ENCODE assay signal across 20 cellular contexts in the genomic region with DNA sequence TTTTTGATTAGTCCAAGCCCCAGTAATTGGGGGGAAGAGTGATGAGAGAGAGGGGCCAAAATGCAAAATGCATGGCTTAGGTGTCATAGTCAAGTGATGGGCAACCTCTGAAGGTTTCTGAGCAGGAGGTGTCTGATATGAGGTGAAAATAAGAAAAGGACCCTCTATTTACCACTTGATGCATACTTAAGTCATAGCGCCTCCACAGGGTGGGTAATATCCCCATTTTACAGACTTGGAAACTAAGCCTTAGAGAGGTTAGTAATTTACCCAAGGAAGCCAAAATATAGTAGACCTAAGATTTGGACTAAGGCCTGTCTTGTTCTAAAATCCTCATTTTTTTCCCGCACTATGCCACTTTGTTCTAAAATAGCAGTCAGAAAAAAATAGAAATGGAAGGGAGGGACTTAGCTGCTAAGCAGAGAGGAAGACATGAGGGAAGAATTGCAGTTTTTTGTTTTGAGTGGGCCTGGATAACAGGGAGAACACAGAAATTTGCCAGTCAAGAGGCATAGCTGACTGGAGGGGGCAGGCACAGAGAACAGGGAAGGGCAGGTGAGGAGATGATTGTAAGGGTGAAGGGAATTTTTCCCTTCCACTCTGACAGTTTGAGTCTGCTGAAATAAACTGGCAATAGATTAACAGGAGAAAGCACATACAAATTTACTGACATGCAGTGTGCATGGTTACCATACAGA. TPM values are rescaled to one million over a fixed set of nuclear protein-coding genes. Genes with fewer than 3 reads are reported as not detected.
DNase-seq lines count a peak whose midpoint lies in the region; ATAC-seq, FAIRE-seq and TF ChIP-seq lines count a peak whose summit lies in the region.
"Had no signal": no experiment of that assay in that cellular context is flagged by ENCODE, and none has a peak within 500 bp of the region (broad histone marks: within the 10 kb centered on the region; RNA-seq: fewer than 3 reads in every experiment).

No MANE protein-coding gene starts in this region.

- no peak for FAIRE-seq in HepG2 (lab: Jason Lieb, UNC)
- FAIRE-seq: A549 had no signal

- peaks cover 0 to 4% of the 10 kb centered on the region in 2 donors for H3K27me3 Mint-ChIP-seq in CD8-positive, alpha-beta memory T cell
- H3K27me3 Mint-ChIP-seq in effector memory CD8-positive, alpha-beta T cell, result peaks cover 4 to 6% of the 10 kb centered on the region in 2 donors

- POLR2A ChIA-PET in HepG2 (lab: Yijun Ruan, JAX), result interaction anchor here (0.9 to 3.3 kb wide), 2 partner anchors 13 to 99 kb away, joined by 3 to 51 read pairs; no protein-coding TSS in a partner anchor
- POLR2A ChIA-PET in Panc1 (lab: Charles Lee), result no interaction called here
- POLR2A ChIA-PET in CD8-positive, alpha-beta memory T cell (lab: Charles Lee), result interaction anchor here (0.6 kb wide), 1 partner anchor 137 kb away, joined by 3 read pairs; a partner anchor contains a TSS

- no peak overlapping the region for H2AFZ ChIP-seq in HepG2 (ENCODE audit: low read length)

- H3K4me3 ChIP-seq in HepG2 (replicated peaks in 1 of 3; ENCODE audit: insufficient read depth in 1 of 3, low read depth in 2 of 3, low read length in 3 of 3) (no peak overlapping the region), right lobe of liver (no peak overlapping the region), Panc1 (ENCODE audit: low read depth in 2 of 2, low read length in 2 of 2) (no peak overlapping the region)
- H3K4me3 ChIP-seq in CD8-positive, alpha-beta memory T cell (ENCODE audit: low read length), result no peak overlapping the region
- H3K4me3 ChIP-seq: A549, HAP-1 had no signal

- TF ChIP-seq CTCF in HepG2 (CRISPR knock-in tag; IDR thresholded peaks at IDR 0.05), result no peak
- TF ChIP-seq CTCF in right lobe of liver (IDR thresholded peaks at IDR 0.05), result no peak
- TF ChIP-seq CTCF in Panc1 (IDR thresholded peaks at IDR 0.05), result 0 out of 2 replicates have a peak, but pooled peaks have one; percentile 12

- no peak for TF ChIP-seq EP300 in HepG2 (IDR thresholded peaks at IDR 0.05; ENCODE audit: low read depth in 2 of 2, low read length in 2 of 2)
- TF ChIP-seq EP300 in HepG2 (CRISPR knock-in tag; IDR thresholded peaks at IDR 0.05; ENCODE audit: borderline replicate concordance), result no peak

- ATAC-seq in HepG2 (no peak), right lobe of liver (no peak), Panc1 (no peak)
- ATAC-seq in effector memory CD8-positive, alpha-beta T cell (replicated peaks), result no peak
- ATAC-seq: A549, SK-N-SH treated with all-trans-retinoic acid at 6 μM for 48 hours had no signal

- H3K27me3 ChIP-seq in HepG2 (ENCODE audit: control insufficient read depth in 1 of 2, insufficient read depth in 2 of 2, low read length in 2 of 2) (no peaks in the 10 kb centered on the region; a peak in 1 of 5 replicates), right lobe of liver (no peaks in the 10 kb centered on the region), Panc1 (ENCODE audit: control insufficient read depth, insufficient read depth, low read length) (no peaks in the 10 kb centered on the region)
- no peaks in the 10 kb centered on the region for H3K27me3 ChIP-seq in CD8-positive, alpha-beta memory T cell (ENCODE audit: insufficient read depth, low read length, poor library complexity, severe bottlenecking)

- H3K27ac ChIP-seq in HepG2 (ENCODE audit: extremely low read length, insufficient read depth, low read length), result no peak overlapping the region
- H3K27ac ChIP-seq in right lobe of liver, result no peak overlapping the region
- no peak overlapping the region for H3K27ac ChIP-seq in Panc1 (ENCODE audit: low read length)
- no peak overlapping the region for H3K27ac ChIP-seq in CD8-positive, alpha-beta memory T cell (ENCODE audit: low read depth, low read length)
- H3K27ac ChIP-seq: A549 had no signal

- DNase-seq in HepG2 (ENCODE audit: low spot score) (no peak), right lobe of liver (no peak), Panc1 (ENCODE audit: low read depth, low spot score) (no peak), head of caudate nucleus (peak in 28 of 42 donors; percentile 15 to 87 (median 50)), superior temporal gyrus (ENCODE audit: extremely low spot score) (peak; percentile 32), NK-92 (lab: John Stamatoyannopoulos, UW; ENCODE audit: unreplicated experiment) (no peak)
- no peak for DNase-seq in CD8-positive, alpha-beta memory T cell
- no peak for DNase-seq in effector memory CD8-positive, alpha-beta T cell
- DNase-seq: GDM1; NCI-H1417 treated with DMSO at 0.1 percent for 48 hours; NCI-H187 treated with DMSO at 0.1 percent for 48 hours; NCI-H2171; NCI-H446 treated with DMSO at 0.1 percent for 48 hours; NCI-H69; NK-92 treated with Interleukin-12 subunit alpha and Interleukin-12 subunit beta, amount 100 ng/mL, for 24 hours; RPMI8226; SHP77 treated with DMSO at 0.1 percent for 48 hours had no signal

- peaks cover 25% of the 10 kb centered on the region for H3K79me2 ChIP-seq in HepG2 (ENCODE audit: insufficient read depth, low read length)

- intact Hi-C loops in HepG2 (cut with micrococcal nuclease; ENCODE audit: unreplicated experiment), result no loop called here
- intact Hi-C loops in right lobe of liver (cut with DNase I), result no loop called here
- intact Hi-C loops in Panc1 (cut with micrococcal nuclease; ENCODE audit: unreplicated experiment), result no loop called here
- intact Hi-C loops in head of caudate nucleus (cut with DNase I), result no loop called here

- no peak for TF ChIP-seq RAD21 in HepG2 (CRISPR knock-in tag; IDR thresholded peaks at IDR 0.05)

- peaks cover 11% of the 10 kb centered on the region for H4K20me1 ChIP-seq in HepG2 (ENCODE audit: insufficient read depth, low read length)

- peaks cover 0 to 15% (median 0%) of the 10 kb centered on the region in 3 donors for H3K36me3 Mint-ChIP-seq in CD8-positive, alpha-beta memory T cell
- peaks cover 27% of the 10 kb centered on the region for H3K36me3 Mint-ChIP-seq in effector memory CD8-positive, alpha-beta T cell (ENCODE audit: insufficient read depth)

- H3K27ac Mint-ChIP-seq in CD8-positive, alpha-beta memory T cell, result peak overlapping the region in 1 of 8 donors; percentile 77
- no peak overlapping the region for H3K27ac Mint-ChIP-seq in effector memory CD8-positive, alpha-beta T cell

- peaks cover 31 to 42% (median 35%) of the 10 kb centered on the region in 3 donors for H3K4me1 Mint-ChIP-seq in CD8-positive, alpha-beta memory T cell
- peaks cover 16 to 38% of the 10 kb centered on the region in 2 donors for H3K4me1 Mint-ChIP-seq in effector memory CD8-positive, alpha-beta T cell (ENCODE audit: low read depth in 2 of 2)

- peak overlapping the region; percentile 28 for H3K4me2 ChIP-seq in HepG2 (ENCODE audit: low read depth, low read length)

- in situ Hi-C loops in HepG2 (cut with HindIII; ENCODE audit: extremely low pct_ligation_motif_present, low pct_unique_long_range_greater_than_20kb), result no loop called here
- in situ Hi-C loops in Panc1 (cut with HindIII; ENCODE audit: low pct_unique_long_range_greater_than_20kb, low sequenced_read_pairs), result no loop called here

- H3K9ac ChIP-seq in HepG2 (ENCODE audit: insufficient read depth, low read depth, low read length), result no peak overlapping the region

- H3K36me3 ChIP-seq in HepG2 (replicated peaks in 1 of 2; ENCODE audit: control insufficient read depth in 1 of 2, insufficient read depth in 2 of 2, low read length in 2 of 2), result no peaks in the 10 kb centered on the region
- no peaks in the 10 kb centered on the region for H3K36me3 ChIP-seq in right lobe of liver
- H3K36me3 ChIP-seq in Panc1 (ENCODE audit: control insufficient read depth, insufficient read depth, low read length), result no peaks in the 10 kb centered on the region; the same call in 1 of the 2 replicates
- no peaks in the 10 kb centered on the region for H3K36me3 ChIP-seq in CD8-positive, alpha-beta memory T cell (ENCODE audit: insufficient read depth, low read length)

- BruUV-seq in HepG2 (replicated peaks; lab: Mats Ljungman, UMichigan), result no TSS peak
- no TSS peak for BruUV-seq in Panc1 (replicated peaks; lab: Mats Ljungman, UMichigan)

- H3K9me3 Mint-ChIP-seq in CD8-positive, alpha-beta memory T cell, result no peaks in the 10 kb centered on the region
- no peaks in the 10 kb centered on the region for H3K9me3 Mint-ChIP-seq in effector memory CD8-positive, alpha-beta T cell

- CTCF ChIA-PET in HepG2 (lab: Yijun Ruan, JAX; ENCODE audit: low intra/inter-chr PET ratio, low total read pairs) (no interaction called here), Panc1 (lab: Charles Lee) (interaction anchor here (0.7 to 1.9 kb wide), 5 partner anchors 11 to 168 kb away, joined by 3 to 7 read pairs (median 3); no protein-coding TSS in a partner anchor)
- CTCF ChIA-PET in CD8-positive, alpha-beta memory T cell (lab: Charles Lee), result interaction anchor here (0.7 to 8.0 kb wide), 4 partner anchors 85 to 182 kb away, joined by 3 to 78 read pairs (median 3); a partner anchor contains a TSS

- peak overlapping the region in 1 of 7 donors; percentile 33 for H3K4me3 Mint-ChIP-seq in CD8-positive, alpha-beta memory T cell
- H3K4me3 Mint-ChIP-seq in effector memory CD8-positive, alpha-beta T cell, result no peak overlapping the region

- H3K9me3 ChIP-seq in HepG2 (ENCODE audit: low read length) (no peaks in the 10 kb centered on the region), right lobe of liver (no peaks in the 10 kb centered on the region), Panc1 (ENCODE audit: control insufficient read depth, insufficient read depth, low read depth, low read length) (no peaks in the 10 kb centered on the region)
- no peaks in the 10 kb centered on the region for H3K9me3 ChIP-seq in CD8-positive, alpha-beta memory T cell (ENCODE audit: low read length)
- H3K9me3 ChIP-seq: A549, HAP-1 had no signal

- H3K4me1 ChIP-seq in HepG2 (ENCODE audit: insufficient read depth, low read length) (peaks cover 47% of the 10 kb centered on the region), right lobe of liver (peaks cover 0 to 22% (median 0%) of the 10 kb centered on the region in 4 donors), Panc1 (ENCODE audit: control insufficient read depth, insufficient read depth, low read length) (peaks cover 6% of the 10 kb centered on the region; the same call in 1 of the 2 replicates)
- peaks cover 33% of the 10 kb centered on the region for H3K4me1 ChIP-seq in CD8-positive, alpha-beta memory T cell (ENCODE audit: insufficient read depth, low read length)

- 87% methylated on average over 2 of the region's 2 CpGs for WGBS in HepG2 (ENCODE audit: low lambda C conversion rate)
- 63% methylated on average over 2 of the region's 2 CpGs for WGBS in right lobe of liver (ENCODE audit: insufficient coverage, low coverage, low lambda C conversion rate, missing lambda C conversion rate)

- TF ChIP-seq POLR2A in HepG2 (IDR thresholded peaks at IDR 0.05; ENCODE audit: insufficient read depth in 1 of 2, low read depth in 2 of 2, low read length in 2 of 2) (no peak), right lobe of liver (IDR thresholded peaks at IDR 0.05) (no peak)

RNA-seq across cellular contexts. Expression of a gene that starts 2.3 kb away (rescaled TPM):
- total RNA-seq in HepG2 (2016; rRNA removed; fragmentation: Illumina TruSeq; extraction: Trizol) (92.3 and 95.7 TPM in 2 replicates), right lobe of liver (10 to 100 TPM; 42.4 to 70.5 (median 53.8) TPM), Panc1 (2021; ENCODE audit: unreplicated experiment) (148 TPM)
- 9.5 and 11.4 TPM in 2 replicates for total RNA-seq in HepG2 (2016; cell fraction: cytosol; rRNA removed; fragmentation: Illumina TruSeq; extraction: Trizol; ENCODE audit: low read depth)
- total RNA-seq in HepG2 (2016; cell fraction: insoluble cytoplasmic fraction; rRNA removed; fragmentation: Illumina TruSeq; extraction: Trizol), result 81.8 and 96.0 TPM in 2 replicates
- 34.4 and 43.9 TPM in 2 replicates for total RNA-seq in HepG2 (2016; cell fraction: membrane; rRNA removed; fragmentation: Illumina TruSeq; extraction: Trizol)
- total RNA-seq in HepG2 (2016; cell fraction: nucleus; rRNA removed; fragmentation: Illumina TruSeq; extraction: Trizol), result 44.5 and 52.3 TPM in 2 replicates
- 67.9 and 84.6 TPM in 2 replicates for polyA plus RNA-seq in HepG2 (2011; rRNA removed)
- polyA plus RNA-seq in HepG2 (2011; cell fraction: cytosol; rRNA removed), result 65.4 and 67.1 TPM in 2 replicates
- 28.7 and 29.6 TPM in 2 replicates for polyA plus RNA-seq in HepG2 (2011; cell fraction: nucleus; rRNA removed)
- polyA plus RNA-seq in HepG2 (2012), result 66.8 and 70.9 TPM in 2 replicates
- polyA plus RNA-seq in HepG2 (2016; cell fraction: cytosol; fragmentation: Illumina TruSeq; extraction: Trizol; ENCODE audit: low read depth), result 13.1 and 18.8 TPM in 2 replicates
- polyA plus RNA-seq in HepG2 (2016; cell fraction: insoluble cytoplasmic fraction; fragmentation: Illumina TruSeq; extraction: Trizol; ENCODE audit: low read depth), result 142 and 160 TPM in 2 replicates
- polyA plus RNA-seq in HepG2 (2016; cell fraction: membrane; fragmentation: Illumina TruSeq; extraction: Trizol; ENCODE audit: low read depth), result 28.8 and 38.8 TPM in 2 replicates
- polyA plus RNA-seq in HepG2 (2016; cell fraction: nucleus; fragmentation: Illumina TruSeq; extraction: Trizol; ENCODE audit: insufficient read depth, low read depth), result 76.0 and 89.2 TPM in 2 replicates
- 55.3 and 73.1 TPM in 2 replicates for polyA minus RNA-seq in HepG2 (2011; rRNA and poly(A)+ RNA removed; ENCODE audit: low replicate concordance)
- 26.1 and 30.8 TPM in 2 replicates for polyA minus RNA-seq in HepG2 (2011; cell fraction: cytosol; rRNA and poly(A)+ RNA removed)
- 44.4 and 46.2 TPM in 2 replicates for polyA minus RNA-seq in HepG2 (2011; cell fraction: nucleus; rRNA and poly(A)+ RNA removed)
- polyA plus RNA-seq in Panc1 (2012; ENCODE audit: insufficient read length), result 94.8 TPM
- total RNA-seq in CD8-positive, alpha-beta memory T cell, result 100 to 1,000 TPM; 180 to 189 TPM
- 158 TPM for polyA plus RNA-seq in CD8-positive, alpha-beta memory T cell

RNA-seq across cellular contexts. Expression of a gene that starts 48.6 kb away (rescaled TPM):
- total RNA-seq in HepG2 (2016; rRNA removed; fragmentation: Illumina TruSeq; extraction: Trizol) (20.8 and 32.6 TPM in 2 replicates), right lobe of liver (10 to 100 TPM; 24.2 to 47.1 (median 29.6) TPM), Panc1 (2021; ENCODE audit: unreplicated experiment) (129 TPM)
- 26.4 and 26.9 TPM in 2 replicates for total RNA-seq in HepG2 (2016; cell fraction: cytosol; rRNA removed; fragmentation: Illumina TruSeq; extraction: Trizol; ENCODE audit: low read depth)
- 17.2 and 32.1 TPM in 2 replicates for total RNA-seq in HepG2 (2016; cell fraction: insoluble cytoplasmic fraction; rRNA removed; fragmentation: Illumina TruSeq; extraction: Trizol)
- 23.6 and 28.5 TPM in 2 replicates for total RNA-seq in HepG2 (2016; cell fraction: membrane; rRNA removed; fragmentation: Illumina TruSeq; extraction: Trizol)
- total RNA-seq in HepG2 (2016; cell fraction: nucleus; rRNA removed; fragmentation: Illumina TruSeq; extraction: Trizol), result 32.2 and 37.2 TPM in 2 replicates
- 134 and 150 TPM in 2 replicates for polyA plus RNA-seq in HepG2 (2011; rRNA removed)
- 37.1 and 46.4 TPM in 2 replicates for polyA plus RNA-seq in HepG2 (2011; cell fraction: cytosol; rRNA removed)
- polyA plus RNA-seq in HepG2 (2011; cell fraction: nucleus; rRNA removed), result 1,312 and 1,888 TPM in 2 replicates
- polyA plus RNA-seq in HepG2 (2012), result 125 and 137 TPM in 2 replicates
- 5.0 and 5.4 TPM in 2 replicates for polyA plus RNA-seq in HepG2 (2016; cell fraction: cytosol; fragmentation: Illumina TruSeq; extraction: Trizol; ENCODE audit: low read depth)
- 15.7 and 19.0 TPM in 2 replicates for polyA plus RNA-seq in HepG2 (2016; cell fraction: insoluble cytoplasmic fraction; fragmentation: Illumina TruSeq; extraction: Trizol; ENCODE audit: low read depth)
- polyA plus RNA-seq in HepG2 (2016; cell fraction: membrane; fragmentation: Illumina TruSeq; extraction: Trizol; ENCODE audit: low read depth), result 16.7 and 22.4 TPM in 2 replicates
- 121 and 131 TPM in 2 replicates for polyA plus RNA-seq in HepG2 (2016; cell fraction: nucleus; fragmentation: Illumina TruSeq; extraction: Trizol; ENCODE audit: insufficient read depth, low read depth)
- polyA minus RNA-seq in HepG2 (2011; rRNA and poly(A)+ RNA removed; ENCODE audit: low replicate concordance), result 36.2 and 133 TPM in 2 replicates
- polyA minus RNA-seq in HepG2 (2011; cell fraction: cytosol; rRNA and poly(A)+ RNA removed), result 52.6 and 54.1 TPM in 2 replicates
- 148 and 161 TPM in 2 replicates for polyA minus RNA-seq in HepG2 (2011; cell fraction: nucleus; rRNA and poly(A)+ RNA removed)
- polyA plus RNA-seq in Panc1 (2012; ENCODE audit: insufficient read length), result 156 TPM
- total RNA-seq in CD8-positive, alpha-beta memory T cell, result 10 to 100 TPM; 63.3 to 66.0 TPM
- polyA plus RNA-seq in CD8-positive, alpha-beta memory T cell, result 18.8 TPM

Comparison
In these comparisons a context has a peak if more than half of its experiments do, and no peak if none do; other contexts are left out.
1. DNase-seq: peak in head of caudate nucleus (28 of 42) and superior temporal gyrus (single experiment); none in HepG2 (single experiment), right lobe of liver (0 of 3), Panc1 (single experiment), NK-92 (single experiment), CD8-positive, alpha-beta memory T cell (0 of 5) and effector memory CD8-positive, alpha-beta T cell (0 of 3).